Comparison of ENCODE assay signal across 11 cellular contexts in genomic region chr11:1152316-1153104, GRCh38. TPM values are rescaled to one million over a fixed set of nuclear protein-coding genes. Genes with fewer than 3 reads are reported as not detected.
DNase-seq lines count a peak whose midpoint lies in the region; FAIRE-seq and TF ChIP-seq lines count a peak whose summit lies in the region.
"Had no signal": no experiment of that assay in that cellular context is flagged by ENCODE, and none has a peak within 500 bp of the region (broad histone marks: within the 10 kb centered on the region; RNA-seq: fewer than 3 reads in every experiment).

No MANE protein-coding gene starts in this region.

- peak overlapping the region; percentile 89 for H3K4me2 ChIP-seq in BLaER1

- DNase-seq in H54 (ENCODE audit: insufficient read length, low spot score) (peak; percentile 69), kidney epithelial cell (ENCODE audit: low read depth) (peak; percentile 52), AML-193 (lab: John Stamatoyannopoulos, UW) (no peak), NCI-H1092 (lab: John Stamatoyannopoulos, UW) (no peak), caudate nucleus (lab: John Stamatoyannopoulos, UW) (no peak), NCI-H526 treated with DMSO at 0.1 percent for 48 hours (lab: John Stamatoyannopoulos, UW) (no peak)
- peak; percentile 40 for DNase-seq in activated CD4-positive, alpha-beta memory T cell treated with anti-CD3 and anti-CD28 coated beads, Interleukin-2, amount 10 ng/mL, durations not matched to agents 7 days and 5 days
- DNase-seq: NCI-H1417 treated with DMSO at 0.1 percent for 48 hours had no signal

- POLR2A ChIA-PET in activated CD4-positive, alpha-beta memory T cell treated with anti-CD3 and anti-CD28 coated beads, Interleukin-2, amount 10 ng/mL, durations not matched to agents 7 days and 5 days (lab: Charles Lee): interaction anchor here (0.5 kb wide), 1 partner anchor 756 kb away, joined by 3 read pairs; no protein-coding TSS in a partner anchor

- H3K36me3 ChIP-seq in BLaER1 (no peaks in the 10 kb centered on the region), kidney epithelial cell (ENCODE audit: control insufficient read depth, insufficient read depth, low read length) (no peaks in the 10 kb centered on the region)

- peak overlapping the region; percentile 8; the same call in 1 of the 2 replicates for H3K9ac ChIP-seq in BLaER1

- peaks cover 3% of the 10 kb centered on the region for H3K4me1 Mint-ChIP-seq in activated CD4-positive, alpha-beta memory T cell treated with anti-CD3 and anti-CD28 coated beads, Interleukin-2, amount 10 ng/mL, durations not matched to agents 7 days and 5 days

- no peak for FAIRE-seq in H54 (lab: Jason Lieb, UNC)
- FAIRE-seq: endothelial cell of umbilical vein had no signal

- H3K27me3 Mint-ChIP-seq in activated CD4-positive, alpha-beta memory T cell treated with anti-CD3 and anti-CD28 coated beads, Interleukin-2, amount 10 ng/mL, durations not matched to agents 7 days and 5 days: no peaks in the 10 kb centered on the region

- H3K4me3 ChIP-seq in BLaER1 (0 out of 2 replicates have a peak overlapping the region, but pooled peaks have one; percentile 23), kidney epithelial cell (ENCODE audit: low read depth, low read length) (no peak overlapping the region)

- H3K9me3 ChIP-seq in BLaER1: no peaks in the 10 kb centered on the region

- H3K9me3 Mint-ChIP-seq in activated CD4-positive, alpha-beta memory T cell treated with anti-CD3 and anti-CD28 coated beads, Interleukin-2, amount 10 ng/mL, durations not matched to agents 7 days and 5 days: peaks cover 7% of the 10 kb centered on the region
- H3K9me3 Mint-ChIP-seq: nephron had no signal

- no peak for TF ChIP-seq POLR2A in H54 (IDR thresholded peaks at IDR 0.05; ENCODE audit: low read depth, low read length)

- H3K27ac ChIP-seq in BLaER1 (no peak overlapping the region), caudate nucleus (ENCODE audit: low read depth, low read length) (no peak overlapping the region)

- H3K27ac Mint-ChIP-seq in activated CD4-positive, alpha-beta memory T cell treated with anti-CD3 and anti-CD28 coated beads, Interleukin-2, amount 10 ng/mL, durations not matched to agents 7 days and 5 days: no peak overlapping the region
- H3K27ac Mint-ChIP-seq: nephron had no signal

- H3K27me3 ChIP-seq in BLaER1 (no peaks in the 10 kb centered on the region), kidney epithelial cell (ENCODE audit: control insufficient read depth, insufficient read depth, low read length) (no peaks in the 10 kb centered on the region)

- H4K20me1 ChIP-seq in BLaER1: no peaks in the 10 kb centered on the region

- no peaks in the 10 kb centered on the region for H3K36me3 Mint-ChIP-seq in activated CD4-positive, alpha-beta memory T cell treated with anti-CD3 and anti-CD28 coated beads, Interleukin-2, amount 10 ng/mL, durations not matched to agents 7 days and 5 days (ENCODE audit: low read depth)

- no peak overlapping the region for H3K4me3 Mint-ChIP-seq in activated CD4-positive, alpha-beta memory T cell treated with anti-CD3 and anti-CD28 coated beads, Interleukin-2, amount 10 ng/mL, durations not matched to agents 7 days and 5 days
- H3K4me3 Mint-ChIP-seq: nephron had no signal

- TF ChIP-seq CTCF in kidney epithelial cell (IDR thresholded peaks at IDR 0.05; ENCODE audit: insufficient read depth, low read length, poor library complexity, severe bottlenecking): peak; percentile 18

- H3K4me1 ChIP-seq in BLaER1: peaks cover 66% of the 10 kb centered on the region

- CTCF ChIA-PET in activated CD4-positive, alpha-beta memory T cell treated with anti-CD3 and anti-CD28 coated beads, Interleukin-2, amount 10 ng/mL, durations not matched to agents 7 days and 5 days (lab: Charles Lee): no interaction called here

RNA-seq across cellular contexts. Expression of gene MUC5AC, which starts 5.2 kb away (rescaled TPM):
- total RNA-seq in activated CD4-positive, alpha-beta memory T cell treated with anti-CD3 and anti-CD28 coated beads, Interleukin-2, amount 10 ng/mL, durations not matched to agents 7 days and 5 days: not detected
- not detected in 2 replicates for total RNA-seq in kidney epithelial cell
- total RNA-seq: endothelial cell of umbilical vein had no signal

Comparison
In these comparisons a context has a peak if more than half of its experiments do, and no peak if none do; other contexts are left out.
1. DNase-seq: peak in H54 (single experiment), activated CD4-positive, alpha-beta memory T cell treated with anti-CD3 and anti-CD28 coated beads, Interleukin-2, amount 10 ng/mL, durations not matched to agents 7 days and 5 days (single experiment) and kidney epithelial cell (single experiment); none in AML-193 (0 of 2), NCI-H1092 (single experiment), caudate nucleus (0 of 61) and NCI-H526 treated with DMSO at 0.1 percent for 48 hours (single experiment).